In the genomic region with DNA sequence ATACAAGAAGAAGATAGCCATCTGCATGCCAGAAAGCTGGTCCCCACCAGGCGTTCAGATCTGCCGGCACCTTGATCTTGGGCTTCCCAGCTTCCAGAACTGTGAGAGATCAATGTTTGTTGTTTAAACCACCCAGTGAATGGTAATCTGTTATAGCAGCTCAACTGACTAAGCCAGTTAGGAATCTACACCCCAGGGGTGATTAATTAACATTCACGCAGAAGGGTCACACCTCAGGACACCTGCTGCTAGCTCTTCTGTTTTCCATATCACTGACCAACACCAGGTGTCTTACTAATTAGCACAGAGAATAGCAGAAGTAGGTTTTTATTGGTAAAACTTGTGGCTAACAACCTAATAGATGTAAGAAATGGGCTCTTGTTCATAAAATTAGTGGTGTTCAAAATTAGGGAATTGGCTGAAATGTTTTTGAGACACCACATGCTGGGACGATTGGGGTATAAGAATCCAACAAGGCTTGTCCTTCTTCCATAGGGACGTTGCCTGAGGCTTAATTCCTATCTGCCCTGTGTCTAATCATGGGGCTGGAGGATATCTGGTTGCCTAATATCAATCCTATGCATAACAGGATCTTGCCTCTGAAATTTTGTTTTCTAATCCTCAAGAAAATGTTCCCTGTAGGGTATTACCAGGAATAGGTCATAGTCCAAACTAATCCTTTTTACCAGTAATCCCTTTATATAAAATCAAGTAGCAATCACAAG, we compare ENCODE assay signal across 18 cellular contexts. TPM values are rescaled to one million over a fixed set of nuclear protein-coding genes. Genes with fewer than 3 reads are reported as not detected.
A peak's percentile ranks its signal among the peaks of the same experiment; 100 is the strongest.
DNase-seq lines count a peak whose midpoint lies in the region; ATAC-seq, FAIRE-seq and TF ChIP-seq lines count a peak whose summit lies in the region.
"Had no signal": no experiment of that assay in that cellular context is flagged by ENCODE, and none has a peak within 500 bp of the region (broad histone marks: within the 10 kb centered on the region; RNA-seq: fewer than 3 reads in every experiment).

No MANE protein-coding gene starts in this region.

- FAIRE-seq in pancreas (lab: Jason Lieb, UNC): no peak

- no peak for ATAC-seq in pancreas
- ATAC-seq: activated CD4-positive, CD25-positive, alpha-beta regulatory T cell treated with anti-CD3 and anti-CD28 coated beads, Interleukin-2, amount 50 U/mL, for 24 hours; T-cell had no signal

- H4K20me1 ChIP-seq in GM23248 (ENCODE audit: insufficient read depth): no peaks in the 10 kb centered on the region

- H3K27ac ChIP-seq in HUES6 (ENCODE audit: low read depth, low read length) (peak overlapping the region; percentile 71; the same call in 1 of the 2 replicates), WERI-Rb-1 (no peak overlapping the region), iPS-18a (ENCODE audit: low read length) (no peak overlapping the region), GM23248 (no peak overlapping the region), pancreas (no peak overlapping the region), tibial artery (no peak overlapping the region)
- H3K27ac ChIP-seq: brain microvascular endothelial cell, neutrophil, uterus had no signal

- TF ChIP-seq CTCF in GM06990 (IDR thresholded peaks at IDR 0.05; ENCODE audit: insufficient read depth, low read length, poor library complexity, severe bottlenecking): no peak
- TF ChIP-seq CTCF in WERI-Rb-1 (IDR thresholded peaks at IDR 0.05; ENCODE audit: low read depth, low read length): no peak
- TF ChIP-seq CTCF in pancreas (IDR thresholded peaks at IDR 0.05): no peak
- TF ChIP-seq CTCF in tibial artery (IDR thresholded peaks at IDR 0.05): no peak

- H3F3A ChIP-seq in GM23248 (ENCODE audit: insufficient read depth): no peaks in the 10 kb centered on the region

- peak; percentile 49 for DNase-seq in GM06990 (ENCODE audit: extremely low read depth, insufficient read length)
- peak; percentile 25 for DNase-seq in WERI-Rb-1
- no peak for DNase-seq in dedifferentiated amniotic fluid mesenchymal stem cell (ENCODE audit: extremely low spot score)
- no peak for DNase-seq in GM23248
- DNase-seq in pancreas: no peak
- no peak for DNase-seq in tibial artery
- DNase-seq: activated CD8-positive, alpha-beta memory T cell treated with anti-CD3 and anti-CD28 coated beads, Interleukin-2, amount 50 U/mL, for 4 hours; activated naive CD4-positive, alpha-beta T cell treated with anti-CD3 and anti-CD28 coated beads for 36 hours; brain microvascular endothelial cell; immature natural killer cell; NCI-H446 treated with DMSO at 0.1 percent for 48 hours; stimulated activated naive CD4-positive, alpha-beta T cell; T-cell; uterus had no signal

- intact Hi-C loops in pancreas (cut with DNase I): no loop called here
- intact Hi-C loops in tibial artery (cut with DNase I; ENCODE audit: low total_unique reads): no loop called here

- no peaks in the 10 kb centered on the region for H3K9me2 ChIP-seq in GM23248 (ENCODE audit: insufficient read depth)

- H3K4me2 ChIP-seq in GM23248 (ENCODE audit: unreplicated experiment): no peak overlapping the region

- H3K9me3 ChIP-seq in HUES6 (ENCODE audit: control insufficient read depth, insufficient read depth, low read depth, low read length): no peaks in the 10 kb centered on the region
- no peaks in the 10 kb centered on the region for H3K9me3 ChIP-seq in WERI-Rb-1 (ENCODE audit: severe bottlenecking)
- no peaks in the 10 kb centered on the region for H3K9me3 ChIP-seq in iPS-18a (ENCODE audit: control insufficient read depth, low read depth, low read length)
- no peaks in the 10 kb centered on the region for H3K9me3 ChIP-seq in GM23248 (ENCODE audit: low read depth)
- no peaks in the 10 kb centered on the region for H3K9me3 ChIP-seq in pancreas
- no peaks in the 10 kb centered on the region for H3K9me3 ChIP-seq in tibial artery
- H3K9me3 ChIP-seq: neutrophil, uterus had no signal

- in situ Hi-C loops in GM23248 (cut with MboI): no loop called here

- peak overlapping the region; percentile 20 for H3K9ac ChIP-seq in HUES6 (ENCODE audit: low read length)
- no peak overlapping the region for H3K9ac ChIP-seq in iPS-18a (ENCODE audit: low read length)
- H3K9ac ChIP-seq in GM23248: no peak overlapping the region

- H3K4me1 ChIP-seq in HUES6 (ENCODE audit: control insufficient read depth, insufficient read depth, low read length): peaks cover 47% of the 10 kb centered on the region
- H3K4me1 ChIP-seq in iPS-18a (ENCODE audit: control insufficient read depth, low read depth, low read length): peaks cover 26% of the 10 kb centered on the region
- no peaks in the 10 kb centered on the region for H3K4me1 ChIP-seq in GM23248 (ENCODE audit: insufficient read depth)
- peaks cover 0 to 6% (median 0%) of the 10 kb centered on the region in 3 donors for H3K4me1 ChIP-seq in pancreas
- no peaks in the 10 kb centered on the region for H3K4me1 ChIP-seq in tibial artery
- H3K4me1 ChIP-seq: uterus had no signal

- H3K4me3 ChIP-seq in GM06990 (replicated peaks; ENCODE audit: low read depth, low read length): no peak overlapping the region
- H3K4me3 ChIP-seq in HUES6 (ENCODE audit: low read depth, low read length): peak overlapping the region; percentile 36
- H3K4me3 ChIP-seq in WERI-Rb-1 (ENCODE audit: low read depth, low read length): no peak overlapping the region
- H3K4me3 ChIP-seq in iPS-18a (ENCODE audit: low read length): peak overlapping the region; percentile 32
- H3K4me3 ChIP-seq in GM23248: no peak overlapping the region
- no peak overlapping the region for H3K4me3 ChIP-seq in pancreas
- no peak overlapping the region for H3K4me3 ChIP-seq in tibial artery
- H3K4me3 ChIP-seq: uterus had no signal

- no peaks in the 10 kb centered on the region for H3K27me3 ChIP-seq in GM06990 (replicated peaks; ENCODE audit: control insufficient read depth, insufficient read depth, low read length)
- no peaks in the 10 kb centered on the region for H3K27me3 ChIP-seq in HUES6 (ENCODE audit: control insufficient read depth, insufficient read depth, low read length)
- H3K27me3 ChIP-seq in WERI-Rb-1 (ENCODE audit: insufficient read depth, low read depth, severe bottlenecking): no peaks in the 10 kb centered on the region
- peaks cover 32% of the 10 kb centered on the region for H3K27me3 ChIP-seq in iPS-18a (ENCODE audit: control insufficient read depth, insufficient read depth, low read length)
- peaks cover 43% of the 10 kb centered on the region for H3K27me3 ChIP-seq in GM23248 (replicated peaks; ENCODE audit: insufficient read depth)
- H3K27me3 ChIP-seq in pancreas: no peaks in the 10 kb centered on the region
- no peaks in the 10 kb centered on the region for H3K27me3 ChIP-seq in tibial artery
- H3K27me3 ChIP-seq: brain microvascular endothelial cell, neutrophil, uterus had no signal

- H2AFZ ChIP-seq in GM23248: no peak overlapping the region

- H3K36me3 ChIP-seq in GM06990 (ENCODE audit: control insufficient read depth, insufficient read depth, low read length) (no peaks in the 10 kb centered on the region), HUES6 (ENCODE audit: control insufficient read depth, insufficient read depth, low read length) (no peaks in the 10 kb centered on the region), WERI-Rb-1 (no peaks in the 10 kb centered on the region), iPS-18a (ENCODE audit: control insufficient read depth, low read depth, low read length) (no peaks in the 10 kb centered on the region), GM23248 (ENCODE audit: low read depth) (no peaks in the 10 kb centered on the region), pancreas (no peaks in the 10 kb centered on the region), tibial artery (no peaks in the 10 kb centered on the region)
- H3K36me3 ChIP-seq: brain microvascular endothelial cell, neutrophil, uterus had no signal

- H3K79me2 ChIP-seq in GM23248 (ENCODE audit: insufficient read depth): no peaks in the 10 kb centered on the region

- 43 to 44% methylated on average over 5 of the region's 5 CpGs for WGBS in GM23248 (ENCODE audit: low coverage in 1 of 2, low lambda C conversion rate in 2 of 2, missing lambda C conversion rate in 2 of 2), 2 experiments
- 62 to 78% methylated on average over 5 of the region's 5 CpGs for WGBS in pancreas, 2 donors

RNA-seq across cellular contexts. Expression of gene CHST11, which starts 42.0 kb away (rescaled TPM):
- total RNA-seq in GM23248 (2014; rRNA removed; shearing (Covaris generic)): 5.4 and 18.1 TPM in 2 replicates
- polyA plus RNA-seq in GM23248 (2016; fragmentation: Nextera tagmentation; extraction: Ambion mirVana): 3.7 TPM in 2 replicates
- 10 to 100 TPM in 3 of 6 donors, 1 to 10 TPM in 3; 3.8 to 14.8 (median 9.8) TPM for total RNA-seq in pancreas
- polyA plus RNA-seq in pancreas: 1 to 10 TPM; 1.1 to 2.9 TPM

Comparison
In these comparisons a context has a peak if more than half of its experiments do, and no peak if none do; other contexts are left out.
1. DNase-seq: peak in GM06990 (single experiment) and WERI-Rb-1 (single experiment); none in dedifferentiated amniotic fluid mesenchymal stem cell (single experiment), GM23248 (single experiment), pancreas (0 of 6) and tibial artery (0 of 2).
2. H3K4me3 ChIP-seq: peak in HUES6 (single experiment) and iPS-18a (single experiment); none in GM06990 (single experiment), WERI-Rb-1 (single experiment), GM23248 (single experiment), pancreas (0 of 4) and tibial artery (0 of 2).